Comparison of ENCODE assay signal across 2 cellular contexts in genomic region chr4:149039786-149040185, GRCh38.
DNase-seq lines count a peak whose midpoint lies in the region.
"Not testable (repeated sequence)": the region's sequence is repeated elsewhere in the genome, so short reads cannot be mapped to it uniquely, and the experiment has no call there.

No MANE protein-coding gene starts in this region.

- not testable (repeated sequence) for H4K91ac ChIP-seq in trophoblast cell (ENCODE audit: low read depth, low read length)

- H3K4me2 ChIP-seq in Karpas-422 (ENCODE audit: low read depth, low read length, poor library complexity, severe bottlenecking); trophoblast cell (ENCODE audit: low read length): not testable (repeated sequence)

- not testable (repeated sequence) for H2BK5ac ChIP-seq in trophoblast cell (ENCODE audit: low read depth, low read length, poor library complexity)

- not testable (repeated sequence) for H3K4me3 ChIP-seq in Karpas-422 (ENCODE audit: low read length); trophoblast cell (ENCODE audit: low read depth, low read length)

- not testable (repeated sequence) for H2AK5ac ChIP-seq in trophoblast cell (ENCODE audit: low read length)

- H3K9ac ChIP-seq in Karpas-422 (ENCODE audit: low read length); trophoblast cell (ENCODE audit: low read length): not testable (repeated sequence)

- not testable (repeated sequence) for H3K27ac ChIP-seq in Karpas-422 (ENCODE audit: low read length); trophoblast cell (ENCODE audit: low read depth, low read length)

- not testable (repeated sequence) for H4K20me1 ChIP-seq in Karpas-422 (ENCODE audit: insufficient read depth, low read depth, low read length)

- DNase-seq in Karpas-422 (peak; percentile 19), trophoblast cell (peak; percentile 77 to 91)

- H2BK12ac ChIP-seq in trophoblast cell (ENCODE audit: low read length), result not testable (repeated sequence)

- H4K8ac ChIP-seq in trophoblast cell (ENCODE audit: low read depth, low read length), result not testable (repeated sequence)

- H3K27me3 ChIP-seq in Karpas-422 (ENCODE audit: low read length); trophoblast cell (ENCODE audit: insufficient read depth, low read length): not testable (repeated sequence)

- H4K12ac ChIP-seq in trophoblast cell (ENCODE audit: low read depth, low read length), result not testable (repeated sequence)

- not testable (repeated sequence) for H3K4ac ChIP-seq in trophoblast cell (ENCODE audit: low read depth, low read length)

- not testable (repeated sequence) for H3K79me2 ChIP-seq in Karpas-422 (ENCODE audit: low read length); trophoblast cell (ENCODE audit: control insufficient read depth, insufficient read depth, low read length, poor library complexity)

- H3K9me2 ChIP-seq in Karpas-422 (replicated peaks; ENCODE audit: insufficient read depth, low read length), result not testable (repeated sequence)

- not testable (repeated sequence) for H3K18ac ChIP-seq in trophoblast cell (ENCODE audit: low read length)

- not testable (repeated sequence) for H3K9me3 ChIP-seq in Karpas-422 (ENCODE audit: low read length); trophoblast cell (ENCODE audit: insufficient read depth, low read depth, low read length)

- not testable (repeated sequence) for H3K4me1 ChIP-seq in Karpas-422 (ENCODE audit: low read length); trophoblast cell (ENCODE audit: control insufficient read depth in 1 of 2, insufficient read depth in 2 of 2, low read length in 2 of 2)

- H2AFZ ChIP-seq in Karpas-422 (ENCODE audit: low read length); trophoblast cell (ENCODE audit: insufficient read depth, low read length, poor library complexity): not testable (repeated sequence)

- not testable (repeated sequence) for H3K36me3 ChIP-seq in Karpas-422 (ENCODE audit: insufficient read depth, low read length); trophoblast cell (ENCODE audit: control insufficient read depth in 1 of 2, insufficient read depth in 2 of 2, low read length in 2 of 2)

- not testable (repeated sequence) for H3K23ac ChIP-seq in trophoblast cell (ENCODE audit: low read length)

- WGBS in trophoblast cell (ENCODE audit: extremely low coverage, insufficient coverage, insufficient read length), result no CpG with 5 or more reads among the region's 2 CpGs

- H3K14ac ChIP-seq in trophoblast cell (ENCODE audit: low read length), result not testable (repeated sequence)

- not testable (repeated sequence) for H3K79me1 ChIP-seq in trophoblast cell (ENCODE audit: low read length)

- H2BK120ac ChIP-seq in trophoblast cell (ENCODE audit: insufficient read depth, low read length, poor library complexity), result not testable (repeated sequence)
